Comparison of ENCODE assay signal across 9 cellular contexts in the genomic region with DNA sequence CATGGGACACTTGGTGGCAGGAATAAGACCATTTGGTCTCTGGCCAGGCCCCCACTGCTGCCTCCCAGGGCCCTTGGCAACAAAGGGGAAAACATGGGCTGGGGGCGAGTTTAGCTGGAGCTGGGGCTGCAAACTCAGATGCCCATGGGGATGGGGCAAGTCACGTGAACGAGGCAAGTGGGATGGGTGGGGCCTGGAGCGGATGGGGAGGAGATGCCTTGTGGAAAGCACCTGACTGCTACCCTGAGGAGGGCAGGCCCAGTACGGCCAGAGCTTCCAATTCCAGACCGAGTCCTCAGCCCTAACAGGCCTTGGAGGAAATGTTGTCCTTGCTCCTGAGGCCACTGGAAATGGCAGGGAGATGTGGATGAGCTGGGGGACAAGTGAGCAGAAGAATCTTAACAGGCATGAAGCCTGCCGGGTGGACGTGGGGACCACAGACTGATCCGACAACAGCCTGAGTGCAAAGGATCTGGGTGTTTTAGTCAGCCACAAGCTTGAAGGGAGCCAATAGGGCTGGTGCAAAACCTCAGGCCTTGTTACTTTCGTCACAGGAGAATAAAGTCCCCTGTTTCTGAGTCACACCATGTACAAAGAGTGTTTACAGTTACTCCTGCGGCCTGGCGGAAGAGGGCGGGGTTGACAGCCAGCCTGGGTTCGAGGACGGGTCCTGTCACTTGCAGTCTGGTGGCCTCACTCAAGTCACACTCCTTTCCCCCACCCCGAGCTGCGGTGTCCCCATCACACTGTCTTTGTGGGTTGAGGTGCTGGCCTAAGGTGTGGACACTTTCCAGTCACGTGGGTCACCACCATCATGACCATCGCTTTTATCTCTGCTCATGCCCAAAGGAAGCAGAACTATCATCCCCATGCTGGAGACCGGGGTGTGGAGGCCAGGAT. TPM values are rescaled to one million over a fixed set of nuclear protein-coding genes. Genes with fewer than 3 reads are reported as not detected.
DNase-seq lines count a peak whose midpoint lies in the region; ATAC-seq and TF ChIP-seq lines count a peak whose summit lies in the region.
"Had no signal": no experiment of that assay in that cellular context is flagged by ENCODE, and none has a peak within 500 bp of the region (broad histone marks: within the 10 kb centered on the region; RNA-seq: fewer than 3 reads in every experiment).

No MANE protein-coding gene starts in this region.

- no peak overlapping the region for H3K23ac ChIP-seq in mesenchymal stem cell (ENCODE audit: low read length in 2 of 2)

- H3K14ac ChIP-seq in mesenchymal stem cell (ENCODE audit: low read length in 2 of 2): no peak overlapping the region

- H2AK5ac ChIP-seq in mesenchymal stem cell (ENCODE audit: low read length, severe bottlenecking): no peak overlapping the region

- H3K18ac ChIP-seq in mesenchymal stem cell (ENCODE audit: low read depth in 1 of 2, low read length in 2 of 2): peak overlapping the region in 1 of 2 experiments; percentile 49

- TF ChIP-seq CTCF in omental fat pad (IDR thresholded peaks at IDR 0.05): no peak

- no peaks in the 10 kb centered on the region for H3K27me3 ChIP-seq in right cardiac atrium (ENCODE audit: control insufficient read depth, insufficient read depth)
- peaks cover 6 to 7% of the 10 kb centered on the region in 2 experiments for H3K27me3 ChIP-seq in mesenchymal stem cell (ENCODE audit: control insufficient read depth in 1 of 2, insufficient read depth in 1 of 2, low read length in 2 of 2)

- no peak overlapping the region for H2BK120ac ChIP-seq in mesenchymal stem cell (ENCODE audit: low read depth, low read length)

- H3K4me1 ChIP-seq in right cardiac atrium (ENCODE audit: control insufficient read depth, insufficient read depth, low read length) (no peaks in the 10 kb centered on the region), mesenchymal stem cell (ENCODE audit: control insufficient read depth, insufficient read depth, low read depth, low read length) (peaks cover 23% of the 10 kb centered on the region)

- peak; percentile 14 to 70 (median 65) for DNase-seq in right cardiac atrium
- DNase-seq in Right ventricle myocardium superior: no peak
- DNase-seq in activated T-helper 9 cell treated with anti-CD3 and anti-CD28 coated beads, Interleukin-2, amount 50 U/mL, for 16 hours (ENCODE audit: low read depth): peak; percentile 64
- DNase-seq in mesenchymal stem cell: peak; percentile 88
- DNase-seq in ureter (ENCODE audit: low spot score): peak; percentile 61
- DNase-seq in NCI-H1092 (lab: John Stamatoyannopoulos, UW): no peak
- DNase-seq in pons (ENCODE audit: low spot score): no peak
- no peak for DNase-seq in omental fat pad (ENCODE audit: low spot score)
- DNase-seq: ACHN had no signal

- H3K4ac ChIP-seq in mesenchymal stem cell (ENCODE audit: low read depth in 1 of 2, low read length in 2 of 2): no peak overlapping the region

- H3K4me3 ChIP-seq in right cardiac atrium (ENCODE audit: low read length) (no peak overlapping the region), mesenchymal stem cell (ENCODE audit: insufficient read depth in 1 of 2, low read depth in 1 of 2, low read length in 2 of 2) (no peak overlapping the region)

- no peaks in the 10 kb centered on the region for H3K79me1 ChIP-seq in mesenchymal stem cell (replicated peaks; ENCODE audit: low read length, poor library complexity, severe bottlenecking)

- no peak overlapping the region for H3K9ac ChIP-seq in mesenchymal stem cell (ENCODE audit: low read length)

- 88% methylated on average over 20 of the region's 20 CpGs for WGBS in right cardiac atrium
- 84% methylated on average over 20 of the region's 20 CpGs for WGBS in mesenchymal stem cell

- H3K9me3 ChIP-seq in right cardiac atrium (ENCODE audit: control insufficient read depth, low read length) (no peaks in the 10 kb centered on the region), mesenchymal stem cell (ENCODE audit: control insufficient read depth, low read length) (no peaks in the 10 kb centered on the region)

- no peak overlapping the region for H2BK5ac ChIP-seq in mesenchymal stem cell (ENCODE audit: low read depth, low read length, poor library complexity, severe bottlenecking)

- H3K4me2 ChIP-seq in mesenchymal stem cell (ENCODE audit: low read length, poor library complexity, severe bottlenecking): no peak overlapping the region

- peak overlapping the region in 1 of 2 experiments; percentile 55 for H2BK12ac ChIP-seq in mesenchymal stem cell (ENCODE audit: low read length in 2 of 2)

- H3K27ac ChIP-seq in right cardiac atrium (ENCODE audit: low read length): no peak overlapping the region
- H3K27ac ChIP-seq in mesenchymal stem cell (ENCODE audit: low read length, poor library complexity, severe bottlenecking): no peak overlapping the region

- H4K91ac ChIP-seq in mesenchymal stem cell (ENCODE audit: low read length): peak overlapping the region; percentile 15

- intact Hi-C loops in right cardiac atrium (cut with DNase I) (no loop called here), Right ventricle myocardium superior (cut with DNase I) (no loop called here)

- peak overlapping the region; percentile 3 for H4K8ac ChIP-seq in mesenchymal stem cell (ENCODE audit: low read length)

- no peak overlapping the region for H2BK15ac ChIP-seq in mesenchymal stem cell (ENCODE audit: low read depth, poor library complexity, severe bottlenecking)

- H3K36me3 ChIP-seq in mesenchymal stem cell (ENCODE audit: control insufficient read depth in 1 of 2, insufficient read depth in 2 of 2, low read depth in 1 of 2, low read length in 2 of 2): no peaks in the 10 kb centered on the region

- no peak for ATAC-seq in right cardiac atrium
- no peak for ATAC-seq in Right ventricle myocardium superior (ENCODE audit: poor library complexity)
- no peak for ATAC-seq in omental fat pad (ENCODE audit: low FRiP score)

- no peak overlapping the region for H2AFZ ChIP-seq in mesenchymal stem cell (ENCODE audit: low read depth, low read length)

RNA-seq across cellular contexts. Expression of gene RUNX3, which starts 19.1 kb away (rescaled TPM):
- 1 to 10 TPM in 2 of 4 donors, under 1 TPM in 2; 0.79 to 1.8 (median 0.96) TPM for total RNA-seq in right cardiac atrium
- 0.34 TPM for polyA plus RNA-seq in right cardiac atrium
- total RNA-seq in Right ventricle myocardium superior: 1.0 TPM
- 0.25 TPM for polyA plus RNA-seq in mesenchymal stem cell (2013, experiment 1 of 2)
- polyA plus RNA-seq in mesenchymal stem cell (2013, experiment 2 of 2): 0.33 TPM
- 5.3 TPM for total RNA-seq in ureter
- 1 to 10 TPM; 1.6 to 6.7 (median 3.8) TPM for total RNA-seq in omental fat pad

Comparison
In these comparisons a context has a peak if more than half of its experiments do, and no peak if none do; other contexts are left out.
1. DNase-seq: peak in right cardiac atrium (3 of 3), activated T-helper 9 cell treated with anti-CD3 and anti-CD28 coated beads, Interleukin-2, amount 50 U/mL, for 16 hours (single experiment), mesenchymal stem cell (single experiment) and ureter (single experiment); none in Right ventricle myocardium superior (single experiment), NCI-H1092 (single experiment), pons (single experiment) and omental fat pad (single experiment).